ENCODE assay signal across 21 cellular contexts in genomic region chr3:181952221-181952620, GRCh38.
DNase-seq lines count a peak whose midpoint lies in the region; ATAC-seq, FAIRE-seq and TF ChIP-seq lines count a peak whose summit lies in the region.
"Had no signal": no experiment of that assay in that cellular context is flagged by ENCODE, and none has a peak within 500 bp of the region (broad histone marks: within the 10 kb centered on the region; RNA-seq: fewer than 3 reads in every experiment).

No MANE protein-coding gene starts in this region.

- intact Hi-C loops in testis (cut with DNase I; ENCODE audit: low total_unique reads) (no loop called here), colonic mucosa (cut with DNase I) (no loop called here)

- TF ChIP-seq CTCF in astrocyte (IDR thresholded peaks at IDR 0.05; ENCODE audit: insufficient read depth, low read depth, low read length) (no peak), testis (IDR thresholded peaks at IDR 0.05) (no peak), colonic mucosa (IDR thresholded peaks at IDR 0.05) (no peak)

- no peak for ATAC-seq in HG02885 (IDR thresholded peaks at IDR 0.05; ENCODE audit: poor library complexity, unreplicated experiment)
- ATAC-seq: K562 had no signal

- H3K4me3 Mint-ChIP-seq in astrocyte (ENCODE audit: unreplicated experiment), result no peak overlapping the region
- H3K4me3 Mint-ChIP-seq: CD4-positive, CD25-positive, alpha-beta regulatory T cell; T-helper 1 cell treated with Interleukin-12 subunit alpha and Interleukin-12 subunit beta and Interleukin-4 antibody, amounts not matched to agents 30 μg/mL and 1 μg/mL, for 36 hours had no signal

- H3K9me3 ChIP-seq in astrocyte (ENCODE audit: insufficient read depth, low read depth, low read length), result no peaks in the 10 kb centered on the region
- no peaks in the 10 kb centered on the region for H3K9me3 ChIP-seq in testis
- no peaks in the 10 kb centered on the region for H3K9me3 ChIP-seq in colonic mucosa

- no peaks in the 10 kb centered on the region for H3K36me3 ChIP-seq in astrocyte (ENCODE audit: insufficient read depth, low read length)
- no peaks in the 10 kb centered on the region for H3K36me3 ChIP-seq in testis (ENCODE audit: low read depth, missing control alignments)
- H3K36me3 ChIP-seq in colonic mucosa, result no peaks in the 10 kb centered on the region

- 77 to 86% methylated on average over 5 of the region's 5 CpGs for WGBS in testis, 2 donors

- no peak overlapping the region for H3K4me2 ChIP-seq in astrocyte (ENCODE audit: low read length)

- no peaks in the 10 kb centered on the region for H3K9me3 Mint-ChIP-seq in astrocyte (ENCODE audit: unreplicated experiment)
- H3K9me3 Mint-ChIP-seq: T-helper 1 cell treated with Interleukin-12 subunit alpha and Interleukin-12 subunit beta and Interleukin-4 antibody, amounts not matched to agents 30 μg/mL and 1 μg/mL, for 36 hours had no signal

- H3K27me3 Mint-ChIP-seq in astrocyte (ENCODE audit: low read depth, unreplicated experiment), result no peaks in the 10 kb centered on the region

- H3K4me1 Mint-ChIP-seq in astrocyte (ENCODE audit: low read depth, unreplicated experiment), result no peaks in the 10 kb centered on the region
- H3K4me1 Mint-ChIP-seq: CD4-positive, CD25-positive, alpha-beta regulatory T cell had no signal

- FAIRE-seq in astrocyte (lab: Jason Lieb, UNC), result no peak
- FAIRE-seq: GM12891, H1, K562 had no signal

- H3K27me3 ChIP-seq in astrocyte (ENCODE audit: insufficient read depth, low read length) (no peaks in the 10 kb centered on the region), testis (no peaks in the 10 kb centered on the region), colonic mucosa (no peaks in the 10 kb centered on the region)

- H3K27ac ChIP-seq in astrocyte (ENCODE audit: low read depth, low read length) (no peak overlapping the region), testis (no peak overlapping the region), colonic mucosa (no peak overlapping the region)

- no peak overlapping the region for H2AFZ ChIP-seq in astrocyte (ENCODE audit: low read depth, low read length)

- H3K27ac Mint-ChIP-seq in astrocyte (ENCODE audit: unreplicated experiment), result no peak overlapping the region
- H3K27ac Mint-ChIP-seq: CD4-positive, CD25-positive, alpha-beta regulatory T cell; T-helper 1 cell treated with Interleukin-12 subunit alpha and Interleukin-12 subunit beta and Interleukin-4 antibody, amounts not matched to agents 30 μg/mL and 1 μg/mL, for 36 hours had no signal

- H3K79me2 ChIP-seq in astrocyte (ENCODE audit: insufficient read depth, low read length), result no peaks in the 10 kb centered on the region

- no peak overlapping the region for H3K4me3 ChIP-seq in astrocyte (ENCODE audit: insufficient read depth, low read depth, low read length)
- H3K4me3 ChIP-seq in testis, result peak overlapping the region in 1 of 2 donors; percentile 14
- H3K4me3 ChIP-seq in colonic mucosa, result no peak overlapping the region
- H3K4me3 ChIP-seq: K562 had no signal

- no peak for TF ChIP-seq POLR2A in testis (IDR thresholded peaks at IDR 0.05)

- H3K9ac ChIP-seq in astrocyte (ENCODE audit: low read length) (no peak overlapping the region), colonic mucosa (ENCODE audit: low read depth in 2 of 2, low read length in 2 of 2) (no peak overlapping the region)

- H3K4me1 ChIP-seq in astrocyte (ENCODE audit: insufficient read depth, low read length) (no peaks in the 10 kb centered on the region), testis (no peaks in the 10 kb centered on the region), colonic mucosa (no peaks in the 10 kb centered on the region)

- DNase-seq in Daoy (ENCODE audit: low read depth), result peak; percentile 24
- peak; percentile 63 for DNase-seq in M059J (ENCODE audit: low read depth)
- DNase-seq in astrocyte (ENCODE audit: low read depth), result peak; percentile 74
- peak; percentile 29 for DNase-seq in testis
- no peak for DNase-seq in colonic mucosa
- DNase-seq in NCI-H1048 (lab: John Stamatoyannopoulos, UW), result no peak
- DNase-seq: CD4-positive, CD25-positive, alpha-beta regulatory T cell; COR-L47; DMS79; NCI-H1694 treated with DMSO at 0.1 percent for 48 hours; NCI-H2081 treated with DMSO at 0.1 percent for 48 hours; NCI-H2171 treated with DMSO at 0.1 percent for 48 hours; NCI-H446; NCI-H526; OCI-M1; Right ventricle myocardium superior had no signal

- no peaks in the 10 kb centered on the region for H4K20me1 ChIP-seq in astrocyte (ENCODE audit: insufficient read depth, low read length)

- no peaks in the 10 kb centered on the region for H3K36me3 Mint-ChIP-seq in astrocyte (ENCODE audit: low read depth, unreplicated experiment)
- H3K36me3 Mint-ChIP-seq: CD4-positive, CD25-positive, alpha-beta regulatory T cell had no signal

Comparison
In these comparisons a context has a peak if more than half of its experiments do, and no peak if none do; other contexts are left out.
1. DNase-seq: peak in Daoy (single experiment), M059J (single experiment), astrocyte (single experiment) and testis (single experiment); none in colonic mucosa (single experiment) and NCI-H1048 (single experiment).